Comparison of ENCODE assay signal across 27 cellular contexts in the genomic region with DNA sequence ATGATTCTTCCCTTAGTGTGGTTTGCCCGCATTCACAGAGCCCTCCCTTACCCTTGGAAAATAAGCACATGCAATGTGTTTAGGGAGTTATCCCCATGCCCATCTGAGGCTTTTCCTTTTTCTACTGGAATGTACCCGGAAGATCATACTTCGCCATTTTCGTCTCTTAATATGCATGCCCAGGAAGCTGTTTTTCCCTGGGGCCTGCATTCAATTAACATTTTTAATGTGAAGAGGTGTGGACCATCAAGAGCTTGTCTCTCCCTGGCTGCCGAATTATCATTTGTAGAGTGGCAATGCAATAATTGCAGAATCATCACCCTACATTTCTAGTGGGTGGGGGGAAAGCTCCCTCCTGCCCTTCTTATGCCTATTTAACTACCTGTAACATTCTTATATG.
"Had no signal": no experiment of that assay in that cellular context is flagged by ENCODE, and none has a peak within 500 bp of the region (broad histone marks: within the 10 kb centered on the region; RNA-seq: fewer than 3 reads in every experiment).

No MANE protein-coding gene starts in this region.

- H3K36me3 Mint-ChIP-seq: immature natural killer cell had no signal

- H3K27me3 Mint-ChIP-seq: dendritic cell treated with granulocyte-macrophage colony-stimulating factor and Interleukin-4, amounts not matched to agents 40 ng/mL and 50 ng/mL, for 4 days; effector memory CD8-positive, alpha-beta T cell; naive B cell; naive thymus-derived CD8-positive, alpha-beta T cell had no signal

- H3K4me3 ChIP-seq: colonic mucosa, gastroesophageal sphincter, heart left ventricle, hepatocyte, left lung, lower lobe of right lung, mucosa of descending colon had no signal

- H3K27ac ChIP-seq: colonic mucosa, epithelial cell of prostate, foreskin keratinocyte, gastroesophageal sphincter, heart left ventricle, hepatocyte, left lung, lower lobe of right lung had no signal

- H3K27ac Mint-ChIP-seq: dendritic cell treated with granulocyte-macrophage colony-stimulating factor and Interleukin-4, amounts not matched to agents 40 ng/mL and 50 ng/mL, for 4 days; effector memory CD8-positive, alpha-beta T cell; endodermal cell; immature natural killer cell; naive B cell; naive thymus-derived CD8-positive, alpha-beta T cell had no signal

- H3K4me1 ChIP-seq: colonic mucosa, foreskin keratinocyte, gastroesophageal sphincter, heart left ventricle, left lung, lower lobe of right lung had no signal

- ATAC-seq: effector memory CD8-positive, alpha-beta T cell; foreskin keratinocyte; gastroesophageal sphincter; heart left ventricle; left cardiac atrium; left lung; left ventricle myocardium superior; lower lobe of right lung; mucosa of descending colon; naive thymus-derived CD8-positive, alpha-beta T cell had no signal

- H3K27me3 ChIP-seq: colonic mucosa, foreskin keratinocyte, gastroesophageal sphincter, hepatocyte, left lung had no signal

- FAIRE-seq: frontal cortex, kidney had no signal

- H3K4me3 Mint-ChIP-seq: dendritic cell treated with granulocyte-macrophage colony-stimulating factor and Interleukin-4, amounts not matched to agents 40 ng/mL and 50 ng/mL, for 4 days; effector memory CD8-positive, alpha-beta T cell; endodermal cell; immature natural killer cell; mesothelial cell of epicardium; naive B cell; naive thymus-derived CD8-positive, alpha-beta T cell had no signal

- H3K4me2 ChIP-seq: hepatocyte had no signal

- H3K9me3 Mint-ChIP-seq: effector memory CD8-positive, alpha-beta T cell had no signal

- H3K9me3 ChIP-seq: colonic mucosa, lower lobe of right lung, mucosa of descending colon had no signal

- H3K4me1 Mint-ChIP-seq: endodermal cell; immature natural killer cell; naive B cell; naive thymus-derived CD8-positive, alpha-beta T cell had no signal

- H3K36me3 ChIP-seq: colonic mucosa, gastroesophageal sphincter, heart left ventricle, left lung, lower lobe of right lung had no signal

- H3K79me2 ChIP-seq: hepatocyte had no signal

- H2AFZ ChIP-seq: hepatocyte had no signal

- DNase-seq: colonic mucosa; cortex of kidney; effector CD8-positive, alpha-beta T cell; effector memory CD8-positive, alpha-beta T cell; endodermal cell; erythroblast; foreskin keratinocyte; heart left ventricle; hypothalamus; immature natural killer cell; islet precursor cell; kidney; kidney glomerular epithelial cell; left cardiac atrium; left lung; left ventricle myocardium superior; lower lobe of right lung; mesenchymal stem cell; mucosa of descending colon; naive B cell; naive thymus-derived CD8-positive, alpha-beta T cell had no signal
